Comparison of ENCODE assay signal across 8 cellular contexts in the genomic region with DNA sequence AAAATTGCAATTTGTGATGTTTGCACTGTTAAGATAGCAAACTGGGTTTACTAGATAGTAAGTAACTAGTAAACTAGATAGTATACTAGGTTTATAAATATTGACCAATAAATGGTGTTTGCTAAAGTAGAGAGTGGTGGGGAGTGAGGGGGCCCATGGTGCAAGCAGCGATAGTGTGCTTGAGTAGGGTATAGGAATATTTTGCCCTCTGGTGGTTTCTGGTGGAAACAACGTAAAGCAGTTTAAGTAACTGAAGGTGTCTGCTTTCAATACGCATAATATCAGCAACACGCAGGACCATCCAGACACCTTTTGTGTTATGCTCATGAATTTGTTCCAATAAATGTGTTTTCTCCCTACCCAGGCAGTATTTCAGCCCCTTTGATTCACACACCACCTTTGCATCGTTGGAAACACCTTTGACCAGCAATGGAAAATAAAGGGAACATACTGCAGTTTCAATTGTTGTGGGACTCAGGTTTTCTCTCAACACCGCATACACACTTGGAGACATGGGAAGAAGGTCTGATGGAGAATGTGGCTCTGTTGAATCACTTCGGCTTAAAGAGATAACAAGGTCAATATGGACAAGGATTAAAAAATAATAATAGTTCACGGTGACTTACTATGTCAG. TPM values are rescaled to one million over a fixed set of nuclear protein-coding genes. Genes with fewer than 3 reads are reported as not detected.
A peak's percentile ranks its signal among the peaks of the same experiment; 100 is the strongest.
DNase-seq lines count a peak whose midpoint lies in the region; ATAC-seq, FAIRE-seq and TF ChIP-seq lines count a peak whose summit lies in the region.

No MANE protein-coding gene starts in this region.

- H3K36me3 Mint-ChIP-seq in GM23338 (ENCODE audit: low read depth): no peaks in the 10 kb centered on the region

- H3K27me3 ChIP-seq in ACC112 (ENCODE audit: insufficient read depth, low read length) (no peaks in the 10 kb centered on the region), GM23338 (ENCODE audit: insufficient read depth) (no peaks in the 10 kb centered on the region), Karpas-422 (ENCODE audit: low read length) (no peaks in the 10 kb centered on the region), SJCRH30 (no peaks in the 10 kb centered on the region; the same call in 1 of the 2 replicates)

- peak; percentile 71 to 73 for TF ChIP-seq CTCF in GM23338 (conservative IDR thresholded peaks at IDR 0.05; ENCODE audit: low read depth in 2 of 2)
- peak; percentile 40 for TF ChIP-seq CTCF in coronary artery (IDR thresholded peaks at IDR 0.05)

- peak overlapping the region; percentile 89 for H2AFZ ChIP-seq in ACC112 (ENCODE audit: low read length, unreplicated experiment)
- peak overlapping the region; percentile 35; the same call in 1 of the 2 replicates for H2AFZ ChIP-seq in GM23338
- no peak overlapping the region for H2AFZ ChIP-seq in Karpas-422 (ENCODE audit: low read length)

- H3K27me3 Mint-ChIP-seq in GM23338 (ENCODE audit: insufficient read depth, low read depth, poor library complexity): no peaks in the 10 kb centered on the region

- no peaks in the 10 kb centered on the region for H3K9me3 ChIP-seq in Karpas-422 (ENCODE audit: low read length)
- H3K9me3 ChIP-seq in SJCRH30 (replicated peaks): no peaks in the 10 kb centered on the region

- FAIRE-seq in G401.6 (lab: Jason Lieb, UNC): peak; percentile 46

- no peak overlapping the region for H3K9ac ChIP-seq in Karpas-422 (ENCODE audit: low read length)

- H4K20me1 ChIP-seq in GM23338 (replicated peaks; ENCODE audit: insufficient read depth) (no peaks in the 10 kb centered on the region), Karpas-422 (ENCODE audit: insufficient read depth, low read depth, low read length) (no peaks in the 10 kb centered on the region)

- no peak overlapping the region for H3K27ac Mint-ChIP-seq in GM23338

- H3K79me2 ChIP-seq in ACC112 (ENCODE audit: control insufficient read depth, insufficient read depth, low read length, unreplicated experiment) (no peaks in the 10 kb centered on the region), GM23338 (replicated peaks; ENCODE audit: insufficient read depth) (no peaks in the 10 kb centered on the region), Karpas-422 (ENCODE audit: low read length) (no peaks in the 10 kb centered on the region)

- H3K36me3 ChIP-seq in ACC112 (ENCODE audit: insufficient read depth, low read length): no peaks in the 10 kb centered on the region
- no peaks in the 10 kb centered on the region for H3K36me3 ChIP-seq in GM23338 (ENCODE audit: insufficient read depth)
- no peaks in the 10 kb centered on the region for H3K36me3 ChIP-seq in Karpas-422 (ENCODE audit: insufficient read depth, low read length)
- no peaks in the 10 kb centered on the region for H3K36me3 ChIP-seq in SJCRH30

- H3K4me3 ChIP-seq in ACC112 (ENCODE audit: low read depth, low read length) (peak overlapping the region; percentile 55), GM23338 (no peak overlapping the region), Karpas-422 (ENCODE audit: low read length) (no peak overlapping the region), SJCRH30 (no peak overlapping the region), coronary artery (peak overlapping the region; percentile 45)

- no peaks in the 10 kb centered on the region for H3F3A ChIP-seq in GM23338 (replicated peaks; ENCODE audit: low read depth)

- ATAC-seq in GM23338: peak; percentile 91

- H3K4me2 ChIP-seq in GM23338 (no peak overlapping the region), Karpas-422 (ENCODE audit: low read depth, low read length, poor library complexity, severe bottlenecking) (no peak overlapping the region)

- H3K4me1 Mint-ChIP-seq in GM23338: peaks cover 8% of the 10 kb centered on the region; the same call in 2 of the 3 replicates

- no peaks in the 10 kb centered on the region for H3K9me2 ChIP-seq in GM23338 (ENCODE audit: insufficient read depth)
- no peaks in the 10 kb centered on the region for H3K9me2 ChIP-seq in Karpas-422 (replicated peaks; ENCODE audit: insufficient read depth, low read length)

- peak; percentile 77 for DNase-seq in GM23338 (ENCODE audit: low spot score)
- DNase-seq in Karpas-422: peak; percentile 81
- peak; percentile 77 to 91 for DNase-seq in SJCRH30
- no peak for DNase-seq in coronary artery (ENCODE audit: low spot score)
- peak; percentile 50 for DNase-seq in mucosa of gallbladder (ENCODE audit: low spot score)
- DNase-seq in posterior cingulate gyrus: no peak

- no peak overlapping the region for H3K27ac ChIP-seq in ACC112 (ENCODE audit: low read depth, low read length)
- no peak overlapping the region for H3K27ac ChIP-seq in GM23338 (ENCODE audit: low read depth)
- no peak overlapping the region for H3K27ac ChIP-seq in Karpas-422 (ENCODE audit: low read length)
- no peak overlapping the region for H3K27ac ChIP-seq in SJCRH30
- H3K27ac ChIP-seq in coronary artery: no peak overlapping the region

- intact Hi-C loops in posterior cingulate gyrus (cut with DNase I): loop anchor here (5.0 kb wide), 1 partner anchor 248 kb away; no protein-coding TSS in a partner anchor

- H3K4me3 Mint-ChIP-seq in GM23338: no peak overlapping the region

- no peaks in the 10 kb centered on the region for H3K9me3 Mint-ChIP-seq in GM23338

- peaks cover 13% of the 10 kb centered on the region for H3K4me1 ChIP-seq in ACC112 (ENCODE audit: control insufficient read depth, insufficient read depth, low read length, unreplicated experiment)
- peaks cover 6% of the 10 kb centered on the region; the same call in 1 of the 2 replicates for H3K4me1 ChIP-seq in GM23338 (ENCODE audit: insufficient read depth)
- H3K4me1 ChIP-seq in Karpas-422 (ENCODE audit: low read length): no peaks in the 10 kb centered on the region
- no peaks in the 10 kb centered on the region for H3K4me1 ChIP-seq in SJCRH30

TF ChIP-seq in GM23338, 12 proteins besides CTCF, POLR2A, EP300 and RAD21 (continues in another document):
- no peak for TF ChIP-seq NANOG (IDR thresholded peaks at IDR 0.05; ENCODE audit: borderline replicate concordance)
- TF ChIP-seq, protein P1, sequence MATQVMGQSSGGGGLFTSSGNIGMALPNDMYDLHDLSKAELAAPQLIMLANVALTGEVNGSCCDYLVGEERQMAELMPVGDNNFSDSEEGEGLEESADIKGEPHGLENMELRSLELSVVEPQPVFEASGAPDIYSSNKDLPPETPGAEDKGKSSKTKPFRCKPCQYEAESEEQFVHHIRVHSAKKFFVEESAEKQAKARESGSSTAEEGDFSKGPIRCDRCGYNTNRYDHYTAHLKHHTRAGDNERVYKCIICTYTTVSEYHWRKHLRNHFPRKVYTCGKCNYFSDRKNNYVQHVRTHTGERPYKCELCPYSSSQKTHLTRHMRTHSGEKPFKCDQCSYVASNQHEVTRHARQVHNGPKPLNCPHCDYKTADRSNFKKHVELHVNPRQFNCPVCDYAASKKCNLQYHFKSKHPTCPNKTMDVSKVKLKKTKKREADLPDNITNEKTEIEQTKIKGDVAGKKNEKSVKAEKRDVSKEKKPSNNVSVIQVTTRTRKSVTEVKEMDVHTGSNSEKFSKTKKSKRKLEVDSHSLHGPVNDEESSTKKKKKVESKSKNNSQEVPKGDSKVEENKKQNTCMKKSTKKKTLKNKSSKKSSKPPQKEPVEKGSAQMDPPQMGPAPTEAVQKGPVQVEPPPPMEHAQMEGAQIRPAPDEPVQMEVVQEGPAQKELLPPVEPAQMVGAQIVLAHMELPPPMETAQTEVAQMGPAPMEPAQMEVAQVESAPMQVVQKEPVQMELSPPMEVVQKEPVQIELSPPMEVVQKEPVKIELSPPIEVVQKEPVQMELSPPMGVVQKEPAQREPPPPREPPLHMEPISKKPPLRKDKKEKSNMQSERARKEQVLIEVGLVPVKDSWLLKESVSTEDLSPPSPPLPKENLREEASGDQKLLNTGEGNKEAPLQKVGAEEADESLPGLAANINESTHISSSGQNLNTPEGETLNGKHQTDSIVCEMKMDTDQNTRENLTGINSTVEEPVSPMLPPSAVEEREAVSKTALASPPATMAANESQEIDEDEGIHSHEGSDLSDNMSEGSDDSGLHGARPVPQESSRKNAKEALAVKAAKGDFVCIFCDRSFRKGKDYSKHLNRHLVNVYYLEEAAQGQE (IDR thresholded peaks at IDR 0.05; ENCODE audit: unreplicated experiment): no peak
- TF ChIP-seq EZH2 (IDR thresholded peaks at IDR 0.05; ENCODE audit: low read depth, unreplicated experiment): no peak
- TF ChIP-seq, protein P2, sequence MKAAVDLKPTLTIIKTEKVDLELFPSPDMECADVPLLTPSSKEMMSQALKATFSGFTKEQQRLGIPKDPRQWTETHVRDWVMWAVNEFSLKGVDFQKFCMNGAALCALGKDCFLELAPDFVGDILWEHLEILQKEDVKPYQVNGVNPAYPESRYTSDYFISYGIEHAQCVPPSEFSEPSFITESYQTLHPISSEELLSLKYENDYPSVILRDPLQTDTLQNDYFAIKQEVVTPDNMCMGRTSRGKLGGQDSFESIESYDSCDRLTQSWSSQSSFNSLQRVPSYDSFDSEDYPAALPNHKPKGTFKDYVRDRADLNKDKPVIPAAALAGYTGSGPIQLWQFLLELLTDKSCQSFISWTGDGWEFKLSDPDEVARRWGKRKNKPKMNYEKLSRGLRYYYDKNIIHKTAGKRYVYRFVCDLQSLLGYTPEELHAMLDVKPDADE (IDR thresholded peaks at IDR 0.05): no peak
- TF ChIP-seq STAT1 (IDR thresholded peaks at IDR 0.05; ENCODE audit: unreplicated experiment): no peak
- no peak for TF ChIP-seq EZH2phosphoT487 (IDR thresholded peaks at IDR 0.05; ENCODE audit: unreplicated experiment)
- no peak for TF ChIP-seq ZNF114 (CRISPR knock-in tag; IDR thresholded peaks at IDR 0.05)
- no peak for TF ChIP-seq ZNF331 (CRISPR knock-in tag; IDR thresholded peaks at IDR 0.05; ENCODE audit: low read depth)
- no peak for TF ChIP-seq JUNB (IDR thresholded peaks at IDR 0.05; ENCODE audit: unreplicated experiment)
- no peak for TF ChIP-seq POLR2AphosphoS5 (IDR thresholded peaks at IDR 0.05; ENCODE audit: low read depth)

RNA-seq across cellular contexts. Expression of a gene that starts 16.7 kb away (rescaled TPM):
- 43.2 and 47.4 TPM in 2 replicates for total RNA-seq in GM23338 (2014; rRNA removed; shearing (Covaris generic))
- polyA plus RNA-seq in GM23338 (2016; fragmentation: Nextera tagmentation; extraction: Ambion mirVana): 15.1 and 16.3 TPM in 2 replicates
- 46.7 and 49.7 TPM in 2 replicates for total RNA-seq in Karpas-422 (2014; rRNA removed; shearing (Covaris generic); ENCODE audit: low replicate concordance)
- total RNA-seq in SJCRH30 (2014; rRNA removed; shearing (Covaris generic)): 130 and 135 TPM in 2 replicates
- 68.6 TPM for total RNA-seq in mucosa of gallbladder

Comparison
In these comparisons a context has a peak if more than half of its experiments do, and no peak if none do; other contexts are left out.
1. H3K4me3 ChIP-seq: peak in ACC112 (single experiment) and coronary artery (single experiment); none in GM23338 (single experiment), Karpas-422 (single experiment) and SJCRH30 (single experiment).
2. DNase-seq: peak in GM23338 (single experiment), Karpas-422 (single experiment), SJCRH30 (2 of 2) and mucosa of gallbladder (single experiment); none in coronary artery (single experiment) and posterior cingulate gyrus (0 of 10).